ENCODE assay signal across 10 cellular contexts in the genomic region with DNA sequence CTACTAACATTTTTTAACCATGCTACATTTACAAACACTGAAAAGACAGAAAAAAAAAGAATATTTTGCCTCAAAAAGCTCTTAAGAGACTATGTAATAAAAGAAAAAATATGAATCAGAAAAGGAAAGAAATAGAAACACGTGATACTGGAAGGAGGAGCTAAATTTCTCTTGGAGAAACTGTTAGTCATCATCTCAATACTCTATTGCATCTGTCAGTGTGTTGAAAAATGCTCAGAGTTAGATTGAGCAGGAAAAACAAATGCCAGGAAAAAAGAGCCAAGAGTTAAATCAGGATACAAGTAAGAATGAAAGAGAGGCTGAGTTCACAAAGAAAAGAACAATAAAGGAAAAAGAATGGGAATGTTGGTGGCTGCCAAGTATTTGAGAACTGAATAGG. TPM values are rescaled to one million over a fixed set of nuclear protein-coding genes. Genes with fewer than 3 reads are reported as not detected.
DNase-seq lines count a peak whose midpoint lies in the region; TF ChIP-seq lines count a peak whose summit lies in the region.
"Had no signal": no experiment of that assay in that cellular context is flagged by ENCODE, and none has a peak within 500 bp of the region (broad histone marks: within the 10 kb centered on the region; RNA-seq: fewer than 3 reads in every experiment).

No MANE protein-coding gene starts in this region.

- H3K27ac ChIP-seq in OCI-LY7 (ENCODE audit: low read depth, low read length, poor library complexity, severe bottlenecking) (no peak overlapping the region), endodermal cell (ENCODE audit: low read depth, low read length) (no peak overlapping the region)

- TF ChIP-seq CTCF in OCI-LY7 (conservative IDR thresholded peaks at IDR 0.05; ENCODE audit: low read length) (no peak), endodermal cell (conservative IDR thresholded peaks at IDR 0.05) (no peak)

- H3K4me3 Mint-ChIP-seq in T-helper 2 cell treated with Interferon-gamma antibody and Interleukin-4, amounts not matched to agents 5 μg/mL and 100 μg/mL, for 36 hours, result peak overlapping the region; percentile 73
- H3K4me3 Mint-ChIP-seq in endodermal cell, result no peak overlapping the region

- no peaks in the 10 kb centered on the region for H3K9me2 ChIP-seq in OCI-LY7 (ENCODE audit: insufficient read depth, low read length)

- H3K4me2 ChIP-seq in OCI-LY7 (ENCODE audit: low read length), result peak overlapping the region; percentile 34; the same call in 1 of the 2 replicates

- no peaks in the 10 kb centered on the region for H3K9me3 Mint-ChIP-seq in T-helper 2 cell treated with Interferon-gamma antibody and Interleukin-4, amounts not matched to agents 5 μg/mL and 100 μg/mL, for 36 hours
- H3K9me3 Mint-ChIP-seq in endodermal cell, result no peaks in the 10 kb centered on the region

- intact Hi-C loops in OCI-LY7 (cut with micrococcal nuclease; ENCODE audit: unreplicated experiment), result loop anchor here (5.0 kb wide), 2 partner anchors 136 to 1521 kb away; a partner anchor contains a TSS

- H3K27me3 Mint-ChIP-seq in T-helper 2 cell treated with Interferon-gamma antibody and Interleukin-4, amounts not matched to agents 5 μg/mL and 100 μg/mL, for 36 hours (ENCODE audit: low read depth), result peaks cover 6% of the 10 kb centered on the region
- no peaks in the 10 kb centered on the region for H3K27me3 Mint-ChIP-seq in endodermal cell (ENCODE audit: insufficient read depth)

- no peaks in the 10 kb centered on the region for H4K20me1 ChIP-seq in OCI-LY7 (ENCODE audit: insufficient read depth, low read length)

- POLR2A ChIA-PET in OCI-LY7 (lab: Charles Lee), result interaction anchor here (0.7 kb wide), 1 partner anchor 102 kb away, joined by 3 read pairs; no protein-coding TSS in a partner anchor

- H3K4me3 ChIP-seq in OCI-LY7 (ENCODE audit: low read depth, low read length, poor library complexity, severe bottlenecking), result no peak overlapping the region
- H3K4me3 ChIP-seq in endodermal cell (ENCODE audit: low read length), result peak overlapping the region; percentile 93

- peak overlapping the region; percentile 56 for H3K27ac Mint-ChIP-seq in T-helper 2 cell treated with Interferon-gamma antibody and Interleukin-4, amounts not matched to agents 5 μg/mL and 100 μg/mL, for 36 hours
- H3K27ac Mint-ChIP-seq in endodermal cell, result no peak overlapping the region

- WGBS in endodermal cell (ENCODE audit: insufficient coverage in 1 of 2, insufficient read length in 1 of 2), 2 experiments, result 67% methylated on average over 1 of the region's 1 CpG; no CpG with 5 or more reads in 1 of the 2 experiments

- H3K36me3 ChIP-seq in OCI-LY7 (ENCODE audit: insufficient read depth, low read length), result peaks cover 15% of the 10 kb centered on the region; the same call in 1 of the 2 replicates
- H3K36me3 ChIP-seq in endodermal cell (ENCODE audit: control insufficient read depth, insufficient read depth, low read length), result peaks cover 17% of the 10 kb centered on the region
- H3K36me3 ChIP-seq: BE2C had no signal

- no peak overlapping the region for H3K9ac ChIP-seq in endodermal cell (ENCODE audit: extremely low read depth, low read length, poor library complexity, severe bottlenecking)

- H3K9me3 ChIP-seq in OCI-LY7 (ENCODE audit: low read length), result no peaks in the 10 kb centered on the region
- no peaks in the 10 kb centered on the region for H3K9me3 ChIP-seq in endodermal cell (ENCODE audit: control insufficient read depth, low read length)
- H3K9me3 ChIP-seq: BE2C had no signal

- CTCF ChIA-PET in OCI-LY7 (lab: Charles Lee; ENCODE audit: unreplicated experiment), result no interaction called here

- peaks cover 7% of the 10 kb centered on the region for H3K36me3 Mint-ChIP-seq in T-helper 2 cell treated with Interferon-gamma antibody and Interleukin-4, amounts not matched to agents 5 μg/mL and 100 μg/mL, for 36 hours (ENCODE audit: low read depth)
- no peaks in the 10 kb centered on the region for H3K36me3 Mint-ChIP-seq in endodermal cell (ENCODE audit: low read depth)

- H3K4me1 ChIP-seq in OCI-LY7 (ENCODE audit: insufficient read depth, low read length, poor library complexity, severe bottlenecking) (peaks cover 20% of the 10 kb centered on the region), endodermal cell (ENCODE audit: control insufficient read depth, insufficient read depth, low read length) (no peaks in the 10 kb centered on the region)
- H3K4me1 ChIP-seq: BE2C had no signal

- peaks cover 39% of the 10 kb centered on the region; the same call in 1 of the 2 replicates for H3K79me2 ChIP-seq in OCI-LY7 (ENCODE audit: insufficient read depth, low read depth, low read length)

- H2AFZ ChIP-seq in OCI-LY7 (ENCODE audit: low read length), result no peak overlapping the region

- peaks cover 41% of the 10 kb centered on the region for H3K4me1 Mint-ChIP-seq in T-helper 2 cell treated with Interferon-gamma antibody and Interleukin-4, amounts not matched to agents 5 μg/mL and 100 μg/mL, for 36 hours (ENCODE audit: low read depth)
- peaks cover 14% of the 10 kb centered on the region for H3K4me1 Mint-ChIP-seq in endodermal cell

- H3K27me3 ChIP-seq in endodermal cell (ENCODE audit: control insufficient read depth, insufficient read depth, low read length, poor library complexity, severe bottlenecking), result no peaks in the 10 kb centered on the region
- H3K27me3 ChIP-seq: BE2C had no signal

- DNase-seq in T-helper 2 cell treated with Interferon-gamma antibody and Interleukin-4, amounts not matched to agents 5 μg/mL and 100 μg/mL, for 36 hours (ENCODE audit: low spot score), result no peak
- no peak for DNase-seq in T-helper 2 cell
- DNase-seq in OCI-LY7 (ENCODE audit: low spot score), result no peak
- no peak for DNase-seq in endodermal cell
- DNase-seq in renal cortical epithelial cell (ENCODE audit: low read depth), result peak; percentile 35
- no peak for DNase-seq in DMS153 treated with DMSO at 0.1 percent for 48 hours (lab: John Stamatoyannopoulos, UW; ENCODE audit: unreplicated experiment)
- no peak for DNase-seq in mucosa of gallbladder (ENCODE audit: low spot score)
- no peak for DNase-seq in LoVo (ENCODE audit: low spot score)
- DNase-seq: BE2C, small intestine had no signal

- no TSS peak for BruUV-seq in OCI-LY7 (replicated peaks; lab: Mats Ljungman, UMichigan)

RNA-seq across cellular contexts. Expression of a gene that starts 2.6 kb away (rescaled TPM):
- 30.8 and 59.4 TPM in 2 replicates for total RNA-seq in OCI-LY7 (2014; rRNA removed; shearing (Covaris generic))
- total RNA-seq in OCI-LY7 (2022) (23.0 and 27.0 TPM in 2 replicates), endodermal cell (10 to 100 TPM; 24.6 to 25.7 TPM), renal cortical epithelial cell (15.1 and 18.7 TPM in 2 replicates), mucosa of gallbladder (13.5 TPM)
- 33.4 TPM for polyA plus RNA-seq in endodermal cell (2013, experiment 1 of 2)
- 33.6 TPM for polyA plus RNA-seq in endodermal cell (2013, experiment 2 of 2)
